ENCODE assay signal across 11 cellular contexts in genomic region chr1:214441119-214441518, GRCh38.
DNase-seq lines count a peak whose midpoint lies in the region; ATAC-seq and TF ChIP-seq lines count a peak whose summit lies in the region.
"Had no signal": no experiment of that assay in that cellular context is flagged by ENCODE, and none has a peak within 500 bp of the region (broad histone marks: within the 10 kb centered on the region; RNA-seq: fewer than 3 reads in every experiment).

No MANE protein-coding gene starts in this region.

- H3K9me3 ChIP-seq in upper lobe of right lung = no peaks in the 10 kb centered on the region

- intact Hi-C loops in upper lobe of right lung (cut with DNase I) = no loop called here

- H3K36me3 Mint-ChIP-seq in chondrocyte (ENCODE audit: low read depth) (peaks cover 3% of the 10 kb centered on the region), neural crest cell (ENCODE audit: low read depth) (no peaks in the 10 kb centered on the region)
- H3K36me3 Mint-ChIP-seq: memory B cell had no signal

- H3K9me3 Mint-ChIP-seq in chondrocyte (ENCODE audit: low read depth) (no peaks in the 10 kb centered on the region), neural crest cell (no peaks in the 10 kb centered on the region)
- H3K9me3 Mint-ChIP-seq: memory B cell had no signal

- no peak overlapping the region for H3K4me3 Mint-ChIP-seq in chondrocyte (ENCODE audit: unreplicated experiment)
- H3K4me3 Mint-ChIP-seq in neural crest cell = peak overlapping the region; percentile 33
- H3K4me3 Mint-ChIP-seq: memory B cell had no signal

- H3K4me3 ChIP-seq in upper lobe of right lung = no peak overlapping the region

- no peak overlapping the region for H3K27ac ChIP-seq in upper lobe of right lung

- TF ChIP-seq CTCF in chondrocyte (IDR thresholded peaks at IDR 0.05) (no peak), neural crest cell (conservative IDR thresholded peaks at IDR 0.05) (no peak), upper lobe of right lung (IDR thresholded peaks at IDR 0.05) (no peak)

- no peaks in the 10 kb centered on the region for H3K27me3 Mint-ChIP-seq in chondrocyte (ENCODE audit: low read depth)
- H3K27me3 Mint-ChIP-seq in neural crest cell (ENCODE audit: low read depth) = no peaks in the 10 kb centered on the region

- H3K36me3 ChIP-seq in upper lobe of right lung = no peaks in the 10 kb centered on the region

- ATAC-seq in upper lobe of right lung = no peak

- peaks cover 17% of the 10 kb centered on the region for H3K4me1 ChIP-seq in upper lobe of right lung

- H3K27ac Mint-ChIP-seq in chondrocyte (ENCODE audit: unreplicated experiment) = peak overlapping the region; percentile 96
- no peak overlapping the region for H3K27ac Mint-ChIP-seq in neural crest cell (ENCODE audit: unreplicated experiment)
- H3K27ac Mint-ChIP-seq: memory B cell had no signal

- H3K4me1 Mint-ChIP-seq in chondrocyte (ENCODE audit: low read depth) (peaks cover 80% of the 10 kb centered on the region), neural crest cell (peaks cover 49% of the 10 kb centered on the region)

- DNase-seq in EL (peak; percentile 91), NCI-H460 (ENCODE audit: extremely low read depth, low read depth) (peak; percentile 89), chondrocyte (ENCODE audit: low spot score) (no peak), neural crest cell (ENCODE audit: low read depth, low spot score) (no peak), 8988T (no peak), upper lobe of right lung (no peak), NCI-H2029 treated with DMSO at 0.1 percent for 48 hours (lab: John Stamatoyannopoulos, UW) (no peak), NCI-H82 (lab: John Stamatoyannopoulos, UW) (no peak)
- DNase-seq: effector CD8-positive, alpha-beta T cell; GOT3 had no signal

- H3K27me3 ChIP-seq in upper lobe of right lung = no peaks in the 10 kb centered on the region

Comparison
In these comparisons a context has a peak if more than half of its experiments do, and no peak if none do; other contexts are left out.
1. DNase-seq: peak in EL (single experiment) and NCI-H460 (single experiment); none in chondrocyte (single experiment), neural crest cell (single experiment), 8988T (single experiment), upper lobe of right lung (single experiment), NCI-H2029 treated with DMSO at 0.1 percent for 48 hours (single experiment) and NCI-H82 (single experiment).